1 cellular context compared by ENCODE assay signal in the genomic region with DNA sequence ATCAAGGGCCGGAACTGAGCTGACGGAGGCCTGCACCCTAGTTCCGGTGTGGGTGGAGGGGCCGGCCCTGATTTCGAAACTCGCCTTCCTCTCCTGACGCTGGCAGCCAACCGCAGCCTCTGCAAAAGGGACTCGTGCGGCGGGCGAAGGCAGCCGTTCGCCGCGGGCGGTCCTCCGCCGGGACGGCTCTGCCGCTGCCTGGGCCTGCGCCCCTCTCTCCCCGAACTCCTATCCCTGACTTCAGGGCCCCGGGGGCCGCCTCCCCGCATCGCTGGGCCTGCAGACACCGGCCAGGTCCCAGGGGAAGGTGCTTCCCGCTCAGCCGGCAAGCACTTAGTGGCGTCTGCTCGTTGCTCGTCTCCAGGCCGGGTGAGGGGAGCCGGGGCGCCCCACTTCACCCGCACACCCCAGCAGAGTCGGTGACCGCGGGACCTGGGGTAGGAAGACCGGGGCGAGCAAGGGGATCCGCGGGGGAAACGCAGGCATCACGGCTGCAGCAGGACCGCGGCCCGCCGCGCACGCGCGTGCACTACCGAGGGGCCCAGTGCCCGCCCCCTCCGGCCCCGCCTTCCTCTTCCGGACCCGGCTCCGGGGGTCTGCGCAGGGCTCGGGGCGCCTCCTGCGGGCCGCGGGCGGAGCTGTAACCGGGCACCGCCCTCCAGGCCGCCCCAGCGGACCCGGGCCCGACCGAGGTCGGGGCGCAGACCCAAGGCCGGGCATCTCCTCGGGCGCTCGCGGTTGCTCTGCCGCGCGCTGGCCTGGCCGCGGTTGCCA.
TF ChIP-seq lines count a peak whose summit lies in the region.

No MANE protein-coding gene starts in this region.

TF ChIP-seq in HepG2, 621 proteins besides CTCF, POLR2A, EP300 and RAD21 (continued from another document and continues in another):
- TF ChIP-seq, protein P1, sequence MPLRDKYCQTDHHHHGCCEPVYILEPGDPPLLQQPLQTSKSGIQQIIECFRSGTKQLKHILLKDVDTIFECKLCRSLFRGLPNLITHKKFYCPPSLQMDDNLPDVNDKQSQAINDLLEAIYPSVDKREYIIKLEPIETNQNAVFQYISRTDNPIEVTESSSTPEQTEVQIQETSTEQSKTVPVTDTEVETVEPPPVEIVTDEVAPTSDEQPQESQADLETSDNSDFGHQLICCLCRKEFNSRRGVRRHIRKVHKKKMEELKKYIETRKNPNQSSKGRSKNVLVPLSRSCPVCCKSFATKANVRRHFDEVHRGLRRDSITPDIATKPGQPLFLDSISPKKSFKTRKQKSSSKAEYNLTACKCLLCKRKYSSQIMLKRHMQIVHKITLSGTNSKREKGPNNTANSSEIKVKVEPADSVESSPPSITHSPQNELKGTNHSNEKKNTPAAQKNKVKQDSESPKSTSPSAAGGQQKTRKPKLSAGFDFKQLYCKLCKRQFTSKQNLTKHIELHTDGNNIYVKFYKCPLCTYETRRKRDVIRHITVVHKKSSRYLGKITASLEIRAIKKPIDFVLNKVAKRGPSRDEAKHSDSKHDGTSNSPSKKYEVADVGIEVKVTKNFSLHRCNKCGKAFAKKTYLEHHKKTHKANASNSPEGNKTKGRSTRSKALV (CRISPR knock-in tag; IDR thresholded peaks at IDR 0.05) = peak; percentile 88
- TF ChIP-seq NFKBIZ (CRISPR knock-in tag; IDR thresholded peaks at IDR 0.05) (no peak), POLR2AphosphoS2 (IDR thresholded peaks at IDR 0.05; ENCODE audit: low read depth, low read length) (no peak), SRSF1 (optimal IDR thresholded peaks at IDR 0.05; ENCODE audit: low read depth, low read length) (peak; percentile 62), SP4 (CRISPR knock-in tag; IDR thresholded peaks at IDR 0.05) (peak; percentile 80), ZFP1 (CRISPR knock-in tag; IDR thresholded peaks at IDR 0.05) (peak; percentile 33; the same call in 1 of the 2 replicates), ZNF275 (CRISPR knock-in tag; IDR thresholded peaks at IDR 0.05; ENCODE audit: borderline replicate concordance) (peak; percentile 52; the same call in 1 of the 2 replicates), KAT7 (CRISPR knock-in tag; IDR thresholded peaks at IDR 0.05; ENCODE audit: borderline replicate concordance) (peak; percentile 63; the same call in 1 of the 2 replicates), ZNF143 (CRISPR knock-in tag; IDR thresholded peaks at IDR 0.05) (peak; percentile 51; the same call in 1 of the 2 replicates), AKAP8 (CRISPR knock-in tag; IDR thresholded peaks at IDR 0.05) (peak; percentile 93), ZNF205 (CRISPR knock-in tag; IDR thresholded peaks at IDR 0.05) (no peak), CEBPZ (IDR thresholded peaks at IDR 0.05; ENCODE audit: low read length) (no peak), ZNF552 (CRISPR knock-in tag; IDR thresholded peaks at IDR 0.05; ENCODE audit: borderline replicate concordance) (0 out of 2 replicates have a peak, but pooled peaks have one; percentile 22), HNRNPL (IDR thresholded peaks at IDR 0.05; ENCODE audit: low read depth, low read length) (peak; percentile 77), SP1 (IDR thresholded peaks at IDR 0.05) (no peak), SP1 (CRISPR knock-in tag; IDR thresholded peaks at IDR 0.05) (peak; percentile 38; the same call in 1 of the 2 replicates), FOSL1 (CRISPR knock-in tag; IDR thresholded peaks at IDR 0.05; ENCODE audit: borderline replicate concordance) (0 out of 2 replicates have a peak, but pooled peaks have one; percentile 39), MTF1 (CRISPR knock-in tag; IDR thresholded peaks at IDR 0.05) (no peak), ZNF615 (CRISPR knock-in tag; IDR thresholded peaks at IDR 0.05; ENCODE audit: borderline replicate concordance) (no peak), ZNF597 (CRISPR knock-in tag; IDR thresholded peaks at IDR 0.05) (no peak), HNF4G (IDR thresholded peaks at IDR 0.05; ENCODE audit: borderline replicate concordance, low read depth, low read length) (peak; percentile 14; the same call in 1 of the 2 replicates), HNF4G (CRISPR knock-in tag; IDR thresholded peaks at IDR 0.05; ENCODE audit: borderline replicate concordance, low read depth) (no peak; the same call in none of the 2 replicates), FOXP4 (CRISPR knock-in tag; IDR thresholded peaks at IDR 0.05) (peak; percentile 78), KDM5A (IDR thresholded peaks at IDR 0.05; ENCODE audit: borderline replicate concordance, low read length) (peak; percentile 60; the same call in 1 of the 2 replicates), ZNF326 (CRISPR knock-in tag; IDR thresholded peaks at IDR 0.05; ENCODE audit: borderline replicate concordance) (no peak), ZHX1 (CRISPR knock-in tag; IDR thresholded peaks at IDR 0.05; ENCODE audit: low read depth) (peak; percentile 62; the same call in 1 of the 2 replicates), HOXA7 (CRISPR knock-in tag; IDR thresholded peaks at IDR 0.05) (no peak), ZNF124 (CRISPR knock-in tag; IDR thresholded peaks at IDR 0.05) (peak; percentile 78; the same call in 1 of the 2 replicates), ATF3 (CRISPR knock-in tag; IDR thresholded peaks at IDR 0.05) (no peak), XRCC5 (optimal IDR thresholded peaks at IDR 0.05; ENCODE audit: low read length) (peak; percentile 32), HMG20B (CRISPR knock-in tag; conservative IDR thresholded peaks at IDR 0.05) (peak; percentile 62; the same call in 1 of the 2 replicates), HHEX (CRISPR knock-in tag; IDR thresholded peaks at IDR 0.05) (no peak), ZNF296 (CRISPR knock-in tag; conservative IDR thresholded peaks at IDR 0.05) (no peak), KDM2A (CRISPR knock-in tag; IDR thresholded peaks at IDR 0.05; ENCODE audit: borderline replicate concordance, low read depth) (peak; percentile 92), ZNF619 (CRISPR knock-in tag; IDR thresholded peaks at IDR 0.05) (peak; percentile 94)
- TF ChIP-seq, protein P2, sequence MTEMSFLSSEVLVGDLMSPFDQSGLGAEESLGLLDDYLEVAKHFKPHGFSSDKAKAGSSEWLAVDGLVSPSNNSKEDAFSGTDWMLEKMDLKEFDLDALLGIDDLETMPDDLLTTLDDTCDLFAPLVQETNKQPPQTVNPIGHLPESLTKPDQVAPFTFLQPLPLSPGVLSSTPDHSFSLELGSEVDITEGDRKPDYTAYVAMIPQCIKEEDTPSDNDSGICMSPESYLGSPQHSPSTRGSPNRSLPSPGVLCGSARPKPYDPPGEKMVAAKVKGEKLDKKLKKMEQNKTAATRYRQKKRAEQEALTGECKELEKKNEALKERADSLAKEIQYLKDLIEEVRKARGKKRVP (CRISPR knock-in tag; IDR thresholded peaks at IDR 0.05) = peak in 1 of 2 experiments; percentile 54; a peak in 2 of 4 replicates
- TF ChIP-seq, protein P3, sequence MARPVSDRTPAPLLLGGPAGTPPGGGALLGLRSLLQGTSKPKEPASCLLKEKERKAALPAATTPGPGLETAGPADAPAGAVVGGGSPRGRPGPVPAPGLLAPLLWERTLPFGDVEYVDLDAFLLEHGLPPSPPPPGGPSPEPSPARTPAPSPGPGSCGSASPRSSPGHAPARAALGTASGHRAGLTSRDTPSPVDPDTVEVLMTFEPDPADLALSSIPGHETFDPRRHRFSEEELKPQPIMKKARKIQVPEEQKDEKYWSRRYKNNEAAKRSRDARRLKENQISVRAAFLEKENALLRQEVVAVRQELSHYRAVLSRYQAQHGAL (CRISPR knock-in tag; IDR thresholded peaks at IDR 0.05; ENCODE audit: not compliant biosample characterization) = peak; percentile 77
- TF ChIP-seq, protein P4, sequence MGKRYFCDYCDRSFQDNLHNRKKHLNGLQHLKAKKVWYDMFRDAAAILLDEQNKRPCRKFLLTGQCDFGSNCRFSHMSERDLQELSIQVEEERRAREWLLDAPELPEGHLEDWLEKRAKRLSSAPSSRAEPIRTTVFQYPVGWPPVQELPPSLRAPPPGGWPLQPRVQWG (CRISPR knock-in tag; IDR thresholded peaks at IDR 0.05; ENCODE audit: borderline replicate concordance, low read depth) = no peak
- TF ChIP-seq, protein P5, sequence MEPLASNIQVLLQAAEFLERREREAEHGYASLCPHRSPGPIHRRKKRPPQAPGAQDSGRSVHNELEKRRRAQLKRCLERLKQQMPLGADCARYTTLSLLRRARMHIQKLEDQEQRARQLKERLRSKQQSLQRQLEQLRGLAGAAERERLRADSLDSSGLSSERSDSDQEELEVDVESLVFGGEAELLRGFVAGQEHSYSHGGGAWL (CRISPR knock-in tag; IDR thresholded peaks at IDR 0.05) = peak; percentile 80
